Comparison of ENCODE assay signal across 12 cellular contexts in the genomic region with DNA sequence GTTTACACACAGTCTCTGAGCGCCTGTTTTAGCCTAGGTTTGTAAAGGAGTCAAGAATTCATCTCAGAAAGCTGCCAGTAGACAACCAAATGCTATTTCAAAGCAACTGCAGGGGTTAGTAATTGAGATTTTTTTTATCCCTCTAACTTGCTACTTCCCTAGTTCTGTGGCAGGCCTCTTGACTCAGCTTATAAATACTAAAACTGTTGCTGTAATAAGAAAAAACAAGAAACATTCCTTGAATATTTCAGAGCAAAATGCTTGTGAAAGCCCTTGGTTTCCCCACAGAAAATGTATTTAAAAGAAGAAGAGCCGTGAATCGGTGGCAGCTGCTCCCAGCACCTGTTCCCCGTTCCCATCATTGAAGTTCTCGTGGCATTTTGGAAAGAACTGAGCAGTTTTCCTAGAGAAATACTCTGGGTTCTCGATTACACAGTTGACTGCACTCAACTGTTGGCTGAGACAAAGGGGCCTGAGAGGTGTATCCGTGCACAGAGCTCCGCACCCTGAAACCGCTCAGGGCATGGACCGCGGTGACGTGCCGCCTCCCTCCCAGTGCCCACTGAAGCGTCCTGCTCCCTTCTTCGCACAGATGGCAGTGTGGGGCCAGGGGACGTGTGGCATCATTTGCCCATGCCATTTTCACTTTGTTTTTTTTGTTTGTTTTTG.
A peak's percentile ranks its signal among the peaks of the same experiment; 100 is the strongest.
DNase-seq lines count a peak whose midpoint lies in the region.
"Had no signal": no experiment of that assay in that cellular context is flagged by ENCODE, and none has a peak within 500 bp of the region (broad histone marks: within the 10 kb centered on the region; RNA-seq: fewer than 3 reads in every experiment).

No MANE protein-coding gene starts in this region.

- no peak overlapping the region for H3K4me3 ChIP-seq in skeletal muscle cell (ENCODE audit: low read depth, low read length)
- H3K4me3 ChIP-seq: A549, heart right ventricle, SJSA1, tibial artery had no signal

- DNase-seq in NCI-H146 (lab: John Stamatoyannopoulos, UW) = peak; percentile 44
- no peak for DNase-seq in NCI-H146 treated with DMSO at 0.1 percent for 48 hours (lab: John Stamatoyannopoulos, UW; ENCODE audit: unreplicated experiment)
- DNase-seq in NCI-H1092 treated with DMSO at 0.1 percent for 48 hours (lab: John Stamatoyannopoulos, UW) = peak; percentile 88
- DNase-seq in iris pigment epithelial cell (ENCODE audit: low read depth) = peak; percentile 39
- peak; percentile 33 for DNase-seq in skeletal muscle cell (ENCODE audit: low read depth)
- no peak for DNase-seq in globus pallidus (ENCODE audit: low spot score)
- no peak for DNase-seq in HuH-7 (ENCODE audit: low spot score)
- no peak for DNase-seq in NCI-H2081 treated with DMSO at 0.1 percent for 48 hours (lab: John Stamatoyannopoulos, UW)
- DNase-seq: heart right ventricle, tibial artery had no signal

Comparison
In these comparisons a context has a peak if more than half of its experiments do, and no peak if none do; other contexts are left out.
1. DNase-seq: peak in NCI-H146 (single experiment), NCI-H1092 treated with DMSO at 0.1 percent for 48 hours (single experiment), iris pigment epithelial cell (single experiment) and skeletal muscle cell (single experiment); none in NCI-H146 treated with DMSO at 0.1 percent for 48 hours (single experiment), globus pallidus (single experiment), HuH-7 (single experiment) and NCI-H2081 treated with DMSO at 0.1 percent for 48 hours (single experiment).